In genomic region chr2:3408781-3409180, GRCh38 we compare ENCODE assay signal across 20 cellular contexts.
"Had no signal": no experiment of that assay in that cellular context is flagged by ENCODE, and none has a peak within 500 bp of the region (broad histone marks: within the 10 kb centered on the region; RNA-seq: fewer than 3 reads in every experiment).

No MANE protein-coding gene starts in this region.

- DNase-seq: KBM-7, NCI-H1048, NCI-H1105, NCI-H1417 treated with DMSO at 0.1 percent for 48 hours, NCI-H146, NCI-H1694 treated with DMSO at 0.1 percent for 48 hours, NCI-H1930, NCI-H2081, NCI-H2107, NCI-H2227 treated with DMSO at 0.1 percent for 48 hours, NCI-H446, NCI-H510A, NCI-H524 treated with DMSO at 0.1 percent for 48 hours, NCI-H69, NCI-H774, PC-3, SHP77, SK-N-SH had no signal

- H3K27ac ChIP-seq: RWPE1 had no signal

- H3K9ac ChIP-seq: SK-N-SH had no signal

- ATAC-seq: Panc1, PC-3 had no signal

- H3K4me2 ChIP-seq: SK-N-SH had no signal

- H3K9me3 ChIP-seq: SK-N-SH had no signal
